19 cellular contexts compared by ENCODE assay signal in genomic region chr16:23207485-23207884, GRCh38. TPM values are rescaled to one million over a fixed set of nuclear protein-coding genes. Genes with fewer than 3 reads are reported as not detected.
A peak's percentile ranks its signal among the peaks of the same experiment; 100 is the strongest.
DNase-seq lines count a peak whose midpoint lies in the region; ATAC-seq and TF ChIP-seq lines count a peak whose summit lies in the region.
"Had no signal": no experiment of that assay in that cellular context is flagged by ENCODE, and none has a peak within 500 bp of the region (broad histone marks: within the 10 kb centered on the region; RNA-seq: fewer than 3 reads in every experiment).

No MANE protein-coding gene starts in this region.

- H3K4me3 ChIP-seq in thyroid gland (replicated peaks in 1 of 3): no peak overlapping the region
- H3K4me3 ChIP-seq: dorsolateral prefrontal cortex, smooth muscle cell had no signal

- H3K27ac ChIP-seq in thyroid gland: peak overlapping the region in 2 of 3 donors; percentile 60 to 75
- H3K27ac ChIP-seq: dorsolateral prefrontal cortex had no signal

- H3K27me3 ChIP-seq in thyroid gland: no peaks in the 10 kb centered on the region

- TF ChIP-seq CTCF in thyroid gland (IDR thresholded peaks at IDR 0.05): no peak

- H3K4me1 ChIP-seq in thyroid gland: peaks cover 41 to 50% of the 10 kb centered on the region in 2 donors

- no peak for TF ChIP-seq POLR2A in thyroid gland (IDR thresholded peaks at IDR 0.05)

- H3K36me3 ChIP-seq in thyroid gland: no peaks in the 10 kb centered on the region

- DNase-seq in NCI-H1092 treated with DMSO at 0.1 percent for 48 hours (lab: John Stamatoyannopoulos, UW): peak; percentile 95
- peak; percentile 94 for DNase-seq in NCI-H2081 treated with DMSO at 0.1 percent for 48 hours (lab: John Stamatoyannopoulos, UW)
- peak; percentile 100 for DNase-seq in NCI-H69 (lab: John Stamatoyannopoulos, UW)
- DNase-seq in thyroid gland: no peak
- no peak for DNase-seq in T-helper 9 cell
- DNase-seq: activated CD4-positive, alpha-beta T cell treated with anti-CD3 and anti-CD28 coated beads for 36 hours; AML-193; dorsolateral prefrontal cortex; foreskin melanocyte; GOT3; NCI-H1694; stimulated activated CD4-positive, alpha-beta T cell treated with anti-CD3 and anti-CD28 coated beads, Interleukin-4, amount 100 ng/mL, for 4 hours; substantia nigra had no signal

- ATAC-seq in GM21576 (IDR thresholded peaks at IDR 0.05; ENCODE audit: unreplicated experiment): no peak
- ATAC-seq in HG03520 (IDR thresholded peaks at IDR 0.05; ENCODE audit: unreplicated experiment): no peak
- ATAC-seq: activated CD4-positive, alpha-beta T cell treated with anti-CD3 and anti-CD28 coated beads for 36 hours had no signal

- H3K9me3 ChIP-seq in thyroid gland: no peaks in the 10 kb centered on the region

- intact Hi-C loops in thyroid gland (cut with DNase I): no loop called here

- WGBS in thyroid gland, 2 donors: 28 to 41% methylated on average over 3 of the region's 3 CpGs

RNA-seq across cellular contexts. Expression of gene SCNN1G, which starts 24.9 kb away (rescaled TPM):
- total RNA-seq in thyroid gland: 1 to 10 TPM; 3.4 to 6.5 (median 5.6) TPM
- total RNA-seq: activated CD4-positive, alpha-beta T cell treated with anti-CD3 and anti-CD28 coated beads for 36 hours; HT1080; OCI-LY7; SK-MEL-5; smooth muscle cell had no signal

RNA-seq across cellular contexts. Expression of gene USP31, which starts 58.2 kb away (rescaled TPM):
- total RNA-seq in thyroid gland: 10 to 100 TPM; 10.0 to 18.2 (median 13.2) TPM

Comparison
In these comparisons a context has a peak if more than half of its experiments do, and no peak if none do; other contexts are left out.
1. DNase-seq: peak in NCI-H1092 treated with DMSO at 0.1 percent for 48 hours (single experiment), NCI-H2081 treated with DMSO at 0.1 percent for 48 hours (single experiment) and NCI-H69 (single experiment); none in thyroid gland (0 of 2) and T-helper 9 cell (single experiment).